9 cellular contexts compared by ENCODE assay signal in genomic region chr6:142945071-142945445, GRCh38. TPM values are rescaled to one million over a fixed set of nuclear protein-coding genes. Genes with fewer than 3 reads are reported as not detected.
DNase-seq lines count a peak whose midpoint lies in the region; ATAC-seq, FAIRE-seq and TF ChIP-seq lines count a peak whose summit lies in the region.
"Had no signal": no experiment of that assay in that cellular context is flagged by ENCODE, and none has a peak within 500 bp of the region (broad histone marks: within the 10 kb centered on the region; RNA-seq: fewer than 3 reads in every experiment).

HIVEP2 (minus strand) TSS chr6:142945176; CDS start chr6:142774738, 170,438 bp downstream.

- FAIRE-seq in endothelial cell of umbilical vein (lab: Jason Lieb, UNC): no peak
- FAIRE-seq: A204.1 had no signal

- H3K9me1 ChIP-seq in endothelial cell of umbilical vein (replicated peaks; ENCODE audit: control insufficient read depth, extremely low read depth, insufficient read depth, low read length): no peaks in the 10 kb centered on the region

- peak; percentile 41 for DNase-seq in DMS153 (lab: John Stamatoyannopoulos, UW)
- no peak for DNase-seq in DMS153 treated with DMSO at 0.1 percent for 48 hours (lab: John Stamatoyannopoulos, UW; ENCODE audit: unreplicated experiment)
- DNase-seq in NK-92 (lab: John Stamatoyannopoulos, UW; ENCODE audit: unreplicated experiment): peak; percentile 13
- DNase-seq in activated CD8-positive, alpha-beta memory T cell treated with anti-CD3 and anti-CD28 coated beads, Interleukin-2, amount 50 U/mL, for 48 hours: peak; percentile 89
- peak; percentile 84 for DNase-seq in endothelial cell of umbilical vein (ENCODE audit: low read depth, low spot score)
- peak; percentile 90 to 93 (median 91) for DNase-seq in mucosa of descending colon
- DNase-seq in stimulated activated CD8-positive, alpha-beta memory T cell treated with anti-CD3 and anti-CD28 coated beads, Interleukin-4, amount 100 ng/mL, for 4 hours (ENCODE audit: low read depth in 2 of 2, low spot score in 1 of 2): peak; percentile 69 to 84

- no peaks in the 10 kb centered on the region for H3K9me3 ChIP-seq in endothelial cell of umbilical vein (replicated peaks; ENCODE audit: control insufficient read depth, insufficient read depth, low read length)
- H3K9me3 ChIP-seq in mucosa of descending colon: no peaks in the 10 kb centered on the region

- peak within 1 kb of the TSS; percentile 80 for H2AFZ ChIP-seq in endothelial cell of umbilical vein (ENCODE audit: low read depth, low read length)

- H3K79me2 ChIP-seq in endothelial cell of umbilical vein (ENCODE audit: control insufficient read depth, insufficient read depth, low read length): no peaks in the 10 kb centered on the region

- peak in 1 of 2 donors; percentile 11 for TF ChIP-seq CTCF in endothelial cell of umbilical vein (IDR thresholded peaks at IDR 0.05; ENCODE audit: extremely low read depth in 1 of 2, insufficient read depth in 1 of 2, low read depth in 1 of 2, low read length in 2 of 2)
- TF ChIP-seq CTCF in mucosa of descending colon (IDR thresholded peaks at IDR 0.05): no peak

- H3K36me3 ChIP-seq in endothelial cell of umbilical vein (ENCODE audit: control insufficient read depth in 2 of 2, extremely low read depth in 1 of 2, insufficient read depth in 2 of 2, low read length in 2 of 2): no peaks in the 10 kb centered on the region
- no peaks in the 10 kb centered on the region for H3K36me3 ChIP-seq in mucosa of descending colon (ENCODE audit: low read depth)

- no peaks in the 10 kb centered on the region for H3K27me3 ChIP-seq in endothelial cell of umbilical vein (ENCODE audit: control insufficient read depth in 2 of 2, insufficient read depth in 2 of 2, low read length in 2 of 2)

- H4K20me1 ChIP-seq in endothelial cell of umbilical vein (replicated peaks; ENCODE audit: control insufficient read depth, extremely low read depth, insufficient read depth, low read length): no peaks in the 10 kb centered on the region

- peak within 1 kb of the TSS; percentile 96 for H3K9ac ChIP-seq in endothelial cell of umbilical vein (replicated peaks; ENCODE audit: extremely low read depth, insufficient read depth, low read length)

- CTCF ChIA-PET in endothelial cell of umbilical vein (lab: Charles Lee): interaction anchor here (1.0 to 1.4 kb wide), 6 partner anchors 19 to 482 kb away, joined by 3 to 6 read pairs (median 4); no protein-coding TSS in a partner anchor

- peak within 1 kb of the TSS; percentile 85 for H3K27ac ChIP-seq in endothelial cell of umbilical vein (ENCODE audit: insufficient read depth, low read depth, low read length)

- dilution Hi-C loops in endothelial cell of umbilical vein (cut with MboI; ENCODE audit: extremely low pct_ligation_motif_present, low sequenced_read_pairs): no loop called here

- intact Hi-C loops in endothelial cell of umbilical vein (cut with micrococcal nuclease): loop anchor here (5.0 to 10.0 kb wide), 5 partner anchors 82 to 800 kb away; partner anchors contain the start of genes ADAT2, NMBR, PEX3 and VTA1
- intact Hi-C loops in mucosa of descending colon (cut with DNase I, micrococcal nuclease): no loop called here

- H3K4me3 ChIP-seq in endothelial cell of umbilical vein (replicated peaks in 1 of 3; ENCODE audit: insufficient read depth in 1 of 3, low read depth in 1 of 3, low read length in 3 of 3) (peak within 1 kb of the TSS; percentile 58 to 91 (median 71)), mucosa of descending colon (peak within 1 kb of the TSS; percentile 76)

- POLR2A ChIA-PET in endothelial cell of umbilical vein (lab: Charles Lee): no interaction called here

- ATAC-seq in HG03039 (IDR thresholded peaks at IDR 0.05; ENCODE audit: unreplicated experiment) (peak; percentile 24), mucosa of descending colon (peak; percentile 50)

- peak within 1 kb of the TSS; percentile 49 for H3K4me2 ChIP-seq in endothelial cell of umbilical vein (ENCODE audit: insufficient read depth, low read length)

- H3K4me1 ChIP-seq in endothelial cell of umbilical vein (ENCODE audit: control insufficient read depth, extremely low read depth, insufficient read depth, low read length) (peaks cover 30% of the 10 kb centered on the region), mucosa of descending colon (ENCODE audit: low read depth) (peaks cover 6% of the 10 kb centered on the region)

- no TSS peak for BruUV-seq in endothelial cell of umbilical vein (replicated peaks; lab: Mats Ljungman, UMichigan)

- no peak for TF ChIP-seq POLR2A in endothelial cell of umbilical vein (IDR thresholded peaks at IDR 0.05; ENCODE audit: low read depth, low read length)

TF ChIP-seq in endothelial cell of umbilical vein, 7 proteins besides CTCF, POLR2A, EP300 and RAD21:
- TF ChIP-seq JUN (IDR thresholded peaks at IDR 0.05; ENCODE audit: borderline replicate concordance, insufficient read depth, insufficient read length, low read depth) (no peak), GATA2 (IDR thresholded peaks at IDR 0.05; ENCODE audit: insufficient read depth, insufficient read length, low read depth, low read length) (no peak), POLR2AphosphoS5 (IDR thresholded peaks at IDR 0.05; ENCODE audit: insufficient read depth, low read depth, low read length) (no peak), FOS (IDR thresholded peaks at IDR 0.05; ENCODE audit: borderline replicate concordance, insufficient read depth, low read length) (no peak), EZH2 (IDR thresholded peaks at IDR 0.05; ENCODE audit: borderline replicate concordance, low read depth, low read length, severe bottlenecking) (no peak), MAX (IDR thresholded peaks at IDR 0.05; ENCODE audit: insufficient read depth, insufficient read length) (no peak), MYC (IDR thresholded peaks at IDR 0.05; ENCODE audit: low read depth, low read length) (no peak)

RNA-seq across cellular contexts. Expression of gene HIVEP2, which starts in this region (rescaled TPM):
- total RNA-seq in endothelial cell of umbilical vein: 4.7 and 5.2 TPM in 2 replicates
- 0.86 and 1.3 TPM in 2 replicates for polyA plus RNA-seq in endothelial cell of umbilical vein
- 1.3 TPM in 2 replicates for polyA plus RNA-seq in endothelial cell of umbilical vein (2011; cell fraction: cytosol; rRNA removed)
- 2.4 and 2.9 TPM in 2 replicates for polyA plus RNA-seq in endothelial cell of umbilical vein (2011; cell fraction: nucleus; rRNA removed)
- polyA plus RNA-seq in endothelial cell of umbilical vein (2012): 2.7 and 3.0 TPM in 2 replicates
- polyA minus RNA-seq in endothelial cell of umbilical vein: 4.3 and 4.9 TPM in 2 replicates
- 2.6 TPM for polyA minus RNA-seq in endothelial cell of umbilical vein (2011; cell fraction: cytosol; rRNA and poly(A)+ RNA removed)
- polyA minus RNA-seq in endothelial cell of umbilical vein (2011; cell fraction: nucleus; rRNA and poly(A)+ RNA removed): 5.4 and 5.8 TPM in 2 replicates
- total RNA-seq in mucosa of descending colon: 10 to 100 TPM in 2 of 3 donors, 1 to 10 TPM in 1; 7.8 to 17.7 (median 11.3) TPM
